11 cellular contexts compared by ENCODE assay signal in genomic region chr5:80963966-80964481, GRCh38. TPM values are rescaled to one million over a fixed set of nuclear protein-coding genes. Genes with fewer than 3 reads are reported as not detected.
A peak's percentile ranks its signal among the peaks of the same experiment; 100 is the strongest.
DNase-seq lines count a peak whose midpoint lies in the region; ATAC-seq and TF ChIP-seq lines count a peak whose summit lies in the region.
"Had no signal": no experiment of that assay in that cellular context is flagged by ENCODE, and none has a peak within 500 bp of the region (broad histone marks: within the 10 kb centered on the region; RNA-seq: fewer than 3 reads in every experiment).

No MANE protein-coding gene starts in this region.

- peak overlapping the region; percentile 20 for H3K4me3 ChIP-seq in A673 (ENCODE audit: low read depth, low read length, poor library complexity, severe bottlenecking)
- H3K4me3 ChIP-seq in foreskin fibroblast (ENCODE audit: low read depth in 1 of 2, low read length in 2 of 2) = no peak overlapping the region
- H3K4me3 ChIP-seq: upper lobe of left lung had no signal

- H3K4me1 ChIP-seq in A673 (ENCODE audit: insufficient read depth, low read length, poor library complexity, severe bottlenecking) = peaks cover 68% of the 10 kb centered on the region

- peak overlapping the region; percentile 18 for H3K27ac Mint-ChIP-seq in activated CD8-positive, alpha-beta T cell treated with anti-CD3 and anti-CD28 coated beads, Interleukin-2, amount 10 ng/mL, durations not matched to agents 7 days and 5 days

- no peak for TF ChIP-seq CTCF in A673 (conservative IDR thresholded peaks at IDR 0.05; ENCODE audit: low read depth, low read length)
- no peak for TF ChIP-seq CTCF in foreskin fibroblast (IDR thresholded peaks at IDR 0.05; ENCODE audit: low read depth, low read length)

- DNase-seq in A673 (ENCODE audit: low spot score) = peak; percentile 49
- peak; percentile 43 for DNase-seq in EL
- no peak for DNase-seq in activated CD8-positive, alpha-beta T cell treated with anti-CD3 and anti-CD28 coated beads, Interleukin-2, amount 10 ng/mL, durations not matched to agents 7 days and 5 days
- peak; percentile 45 to 71 for DNase-seq in foreskin fibroblast
- no peak for DNase-seq in HEK293T (ENCODE audit: extremely low spot score)
- DNase-seq in NCI-H82 (lab: John Stamatoyannopoulos, UW) = no peak
- DNase-seq: activated effector memory CD4-positive, alpha-beta T cell treated with Interleukin-2 at 50 U/mL for 16 hours; cortex of kidney; upper lobe of left lung had no signal

- peaks cover 51% of the 10 kb centered on the region for H3K4me1 Mint-ChIP-seq in activated CD8-positive, alpha-beta T cell treated with anti-CD3 and anti-CD28 coated beads, Interleukin-2, amount 10 ng/mL, durations not matched to agents 7 days and 5 days (ENCODE audit: low read depth)

- H3K9me3 Mint-ChIP-seq in activated CD8-positive, alpha-beta T cell treated with anti-CD3 and anti-CD28 coated beads, Interleukin-2, amount 10 ng/mL, durations not matched to agents 7 days and 5 days (ENCODE audit: insufficient read depth) = no peaks in the 10 kb centered on the region

- intact Hi-C loops in A673 (cut with micrococcal nuclease; ENCODE audit: unreplicated experiment) = loop anchor here (5.0 to 10.0 kb wide), 3 partner anchors 143 to 249 kb away; no protein-coding TSS in a partner anchor

- CTCF ChIA-PET in A673 (lab: Charles Lee) = no interaction called here
- CTCF ChIA-PET in activated CD8-positive, alpha-beta T cell treated with anti-CD3 and anti-CD28 coated beads, Interleukin-2, amount 10 ng/mL, durations not matched to agents 7 days and 5 days (lab: Charles Lee) = interaction anchor here (1.1 to 1.5 kb wide), 2 partner anchors 30 to 46 kb away, joined by 3 to 4 read pairs; no protein-coding TSS in a partner anchor
- CTCF ChIA-PET in HEK293T (lab: Yijun Ruan, JAX) = interaction anchor here (0.6 to 1.2 kb wide), 2 partner anchors 84 to 144 kb away, joined by 3 to 7 read pairs; no protein-coding TSS in a partner anchor

- H3K36me3 ChIP-seq in A673 (ENCODE audit: insufficient read depth, low read length, poor library complexity, severe bottlenecking) = no peaks in the 10 kb centered on the region
- H3K36me3 ChIP-seq: upper lobe of left lung had no signal

- no TSS peak for BruUV-seq in A673 (replicated peaks; lab: Mats Ljungman, UMichigan)

- no peak overlapping the region for H3K4me3 Mint-ChIP-seq in activated CD8-positive, alpha-beta T cell treated with anti-CD3 and anti-CD28 coated beads, Interleukin-2, amount 10 ng/mL, durations not matched to agents 7 days and 5 days

- H3K9me3 ChIP-seq in A673 (ENCODE audit: low read depth, low read length, poor library complexity, severe bottlenecking) = no peaks in the 10 kb centered on the region
- H3K9me3 ChIP-seq: upper lobe of left lung had no signal

- H3K27me3 ChIP-seq in A673 (replicated peaks; ENCODE audit: insufficient read depth, low read depth, low read length, poor library complexity) = peaks cover 6% of the 10 kb centered on the region

- H3K36me3 Mint-ChIP-seq in activated CD8-positive, alpha-beta T cell treated with anti-CD3 and anti-CD28 coated beads, Interleukin-2, amount 10 ng/mL, durations not matched to agents 7 days and 5 days (ENCODE audit: low read depth) = peaks cover 3% of the 10 kb centered on the region

- ATAC-seq in activated CD8-positive, alpha-beta T cell treated with anti-CD3 and anti-CD28 coated beads, Interleukin-2, amount 10 ng/mL, durations not matched to agents 7 days and 5 days = no peak
- ATAC-seq in GM21825 (IDR thresholded peaks at IDR 0.05; ENCODE audit: unreplicated experiment) (no peak), GM21447 (IDR thresholded peaks at IDR 0.05; ENCODE audit: unreplicated experiment) (no peak)

- peak overlapping the region; percentile 35 for H3K27ac ChIP-seq in A673 (ENCODE audit: low read depth, low read length, poor library complexity, severe bottlenecking)
- H3K27ac ChIP-seq: upper lobe of left lung had no signal

- peaks cover 5% of the 10 kb centered on the region for H3K27me3 Mint-ChIP-seq in activated CD8-positive, alpha-beta T cell treated with anti-CD3 and anti-CD28 coated beads, Interleukin-2, amount 10 ng/mL, durations not matched to agents 7 days and 5 days (ENCODE audit: low read depth)

- POLR2A ChIA-PET in A673 (lab: Charles Lee; ENCODE audit: low non-redundant PET) = no interaction called here
- POLR2A ChIA-PET in activated CD8-positive, alpha-beta T cell treated with anti-CD3 and anti-CD28 coated beads, Interleukin-2, amount 10 ng/mL, durations not matched to agents 7 days and 5 days (lab: Charles Lee) = interaction anchor here (1.2 kb wide), 1 partner anchor 59 kb away, joined by 3 read pairs; no protein-coding TSS in a partner anchor
- POLR2A ChIA-PET in HEK293T (lab: Yijun Ruan, JAX) = no interaction called here

TF ChIP-seq in HEK293T, 16 proteins besides CTCF, POLR2A, EP300 and RAD21:
- TF ChIP-seq BHLHE40 (IDR thresholded peaks at IDR 0.05; ENCODE audit: borderline replicate concordance) (no peak), FOXM1 (IDR thresholded peaks at IDR 0.05; ENCODE audit: borderline replicate concordance) (no peak), NFRKB (IDR thresholded peaks at IDR 0.05) (no peak), FOXA1 (IDR thresholded peaks at IDR 0.05) (no peak), ARNT (IDR thresholded peaks at IDR 0.05) (no peak), LEF1 (IDR thresholded peaks at IDR 0.05; ENCODE audit: borderline replicate concordance) (no peak), ZNF384 (IDR thresholded peaks at IDR 0.05) (no peak), TARDBP (IDR thresholded peaks at IDR 0.05) (no peak), PKNOX1 (IDR thresholded peaks at IDR 0.05) (no peak), SP1 (IDR thresholded peaks at IDR 0.05) (no peak), CTBP1 (IDR thresholded peaks at IDR 0.05; ENCODE audit: borderline replicate concordance) (no peak), L3MBTL2 (conservative IDR thresholded peaks at IDR 0.05) (no peak), ELF4 (IDR thresholded peaks at IDR 0.05) (no peak), HDGF (IDR thresholded peaks at IDR 0.05; ENCODE audit: borderline replicate concordance) (no peak), SUZ12 (IDR thresholded peaks at IDR 0.05) (no peak), FOXK2 (IDR thresholded peaks at IDR 0.05) (no peak)
TF ChIP-seq in HEK293T: peak in this region for 0.

RNA-seq across cellular contexts. Expression of gene RASGRF2, which starts 3.9 kb away (rescaled TPM):
- total RNA-seq in A673 (2021) = 8.4 and 9.1 TPM in 2 replicates
- total RNA-seq in activated CD8-positive, alpha-beta T cell treated with anti-CD3 and anti-CD28 coated beads, Interleukin-2, amount 10 ng/mL, durations not matched to agents 7 days and 5 days = 10 to 100 TPM; 10.0 to 11.6 TPM

Comparison
In these comparisons a context has a peak if more than half of its experiments do, and no peak if none do; other contexts are left out.
1. DNase-seq: peak in A673 (single experiment), EL (single experiment) and foreskin fibroblast (2 of 2); none in activated CD8-positive, alpha-beta T cell treated with anti-CD3 and anti-CD28 coated beads, Interleukin-2, amount 10 ng/mL, durations not matched to agents 7 days and 5 days (single experiment), HEK293T (single experiment) and NCI-H82 (single experiment).